ENCODE assay signal across 23 cellular contexts in the genomic region with DNA sequence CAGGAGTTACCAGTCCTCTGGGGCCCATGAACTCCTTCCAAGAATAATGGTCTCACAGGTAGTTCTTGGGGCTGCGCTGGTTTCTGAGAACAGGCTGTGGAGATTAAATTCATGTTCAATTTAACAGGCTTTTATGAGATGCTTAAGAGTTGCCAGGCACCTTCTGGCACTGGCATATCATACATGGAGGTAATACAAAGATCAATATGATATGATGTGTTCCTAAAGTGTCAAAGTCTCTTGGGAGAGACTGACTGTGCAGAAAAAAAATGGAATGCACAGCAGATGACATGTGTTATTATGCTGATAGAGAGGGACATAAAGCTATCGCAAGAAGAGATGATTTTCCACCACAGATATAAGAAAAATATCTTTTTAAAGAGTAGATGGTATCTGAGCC. TPM values are rescaled to one million over a fixed set of nuclear protein-coding genes. Genes with fewer than 3 reads are reported as not detected.
"Had no signal": no experiment of that assay in that cellular context is flagged by ENCODE, and none has a peak within 500 bp of the region (broad histone marks: within the 10 kb centered on the region; RNA-seq: fewer than 3 reads in every experiment).

No MANE protein-coding gene starts in this region.

- H3K27me3 ChIP-seq: SJSA1 had no signal

- H3K4me1 ChIP-seq: adrenal gland, SJSA1 had no signal

- ATAC-seq: activated CD8-positive, alpha-beta T cell treated with anti-CD3 and anti-CD28 coated beads, Interleukin-2, amount 10 ng/mL, durations not matched to agents 7 days and 5 days; Panc1; WTC11 had no signal

- DNase-seq: activated CD4-positive, alpha-beta T cell treated with anti-CD3 and anti-CD28 coated beads for 48 hours; activated CD4-positive, alpha-beta T cell treated with anti-CD3 and anti-CD28 coated beads, Interleukin-2, amount 50 U/mL, for 4 hours; activated CD4-positive, CD25-positive, alpha-beta regulatory T cell treated with anti-CD3 and anti-CD28 coated beads, Interleukin-2, amount 50 U/mL, for 72 hours; activated CD8-positive, alpha-beta memory T cell treated with anti-CD3 and anti-CD28 coated beads, Interleukin-2, amount 50 U/mL, for 48 hours; activated CD8-positive, alpha-beta T cell treated with anti-CD3 and anti-CD28 coated beads, Interleukin-2, amount 10 ng/mL, durations not matched to agents 7 days and 5 days; activated naive CD4-positive, alpha-beta T cell treated with anti-CD3 and anti-CD28 coated beads, Interleukin-2, amount 50 U/mL, for 16 hours; activated naive CD8-positive, alpha-beta T cell treated with anti-CD3 and anti-CD28 coated beads, Interleukin-2, amount 10 ng/mL, durations not matched to agents 7 days and 5 days; activated T-cell treated with anti-CD3 and anti-CD28 coated beads, Interleukin-2, amount 50 U/mL, for 1 hour; adrenal gland; anterior cingulate cortex; KG1; NCI-H1092; NCI-H1417; NCI-H1930; NCI-H510A treated with DMSO at 0.1 percent for 48 hours; NCI-H69; NK-92 treated with Interleukin-12 subunit alpha and Interleukin-12 subunit beta, amount 100 ng/mL, for 24 hours; OCI-M1; RPMI8226; SHP77 had no signal

- H3K9me3 ChIP-seq: SJSA1 had no signal

- H3K27ac ChIP-seq: adrenal gland, SJSA1 had no signal

- H3K4me3 ChIP-seq: adrenal gland, SJSA1 had no signal

- H3K36me3 ChIP-seq: adrenal gland, SJSA1 had no signal

RNA-seq across cellular contexts. Expression of a gene that starts 6.8 kb away (rescaled TPM):
- total RNA-seq: SJSA1 had no signal
